Comparison of ENCODE assay signal across 8 cellular contexts in the genomic region with DNA sequence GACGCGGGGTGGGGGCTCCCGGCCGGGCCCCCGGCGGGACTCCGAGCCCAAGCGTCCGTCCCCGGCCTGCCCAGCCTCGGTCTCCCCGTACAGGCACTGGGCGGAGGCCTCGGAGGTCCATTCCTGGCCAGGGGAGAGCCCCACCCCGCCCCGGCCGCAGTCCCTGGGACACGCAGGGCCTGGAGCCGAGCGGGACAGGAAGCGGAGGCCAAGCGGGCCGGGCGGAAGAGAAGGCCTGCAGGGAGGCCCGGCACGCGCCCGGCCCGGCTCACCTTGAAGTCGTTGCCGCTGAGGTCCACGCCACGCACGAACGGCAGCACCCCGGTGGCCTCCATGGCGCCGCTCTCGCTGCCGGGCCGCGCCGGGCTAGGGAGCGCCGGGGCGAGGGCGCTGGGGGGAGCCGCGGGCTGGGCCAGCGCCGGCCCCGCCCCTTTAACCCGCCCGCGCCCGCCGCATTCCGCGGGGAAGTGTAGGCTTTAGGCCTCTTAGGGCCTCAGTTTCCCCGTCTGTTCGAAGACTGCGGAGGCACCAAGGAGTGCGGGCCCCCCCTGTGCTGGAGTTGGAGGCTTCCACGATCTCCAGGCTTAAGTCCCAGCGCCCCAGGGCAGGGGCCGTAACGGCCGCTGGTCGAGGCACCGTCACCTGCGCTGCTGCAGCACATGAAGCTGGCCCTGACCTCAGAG. TPM values are rescaled to one million over a fixed set of nuclear protein-coding genes. Genes with fewer than 3 reads are reported as not detected.
DNase-seq lines count a peak whose midpoint lies in the region; ATAC-seq and TF ChIP-seq lines count a peak whose summit lies in the region.

A gene (minus strand): TSS at position 383 of the 683 bp plus-strand sequence. CDS start 48 bp downstream, at position 335.

- DNase-seq in BJ (ENCODE audit: low read depth) (no peak), NB4 (ENCODE audit: low read depth) (peak; percentile 62), lung microvascular endothelial cell (ENCODE audit: low read depth in 2 of 2) (peak; percentile 37 to 61)
- peak; percentile 36 to 49 (median 41) for DNase-seq in effector memory CD8-positive, alpha-beta T cell
- peak; percentile 31 to 55 (median 37) for DNase-seq in stimulated activated CD4-positive, alpha-beta T cell treated with anti-CD3 and anti-CD28 coated beads, TNF-alpha, amount 100 ng/mL, for 24 hours (ENCODE audit: low read depth in 3 of 3)

- no peaks in the 10 kb centered on the region for H3K27me3 Mint-ChIP-seq in effector memory CD8-positive, alpha-beta T cell

- TF ChIP-seq POLR2A in NB4 (IDR thresholded peaks at IDR 0.05; ENCODE audit: extremely low read depth, insufficient read length), result peak; percentile 71

- CTCF ChIA-PET in BJ (lab: Yijun Ruan, JAX), result no interaction called here
- CTCF ChIA-PET in activated CD8-positive, alpha-beta memory T cell treated with anti-CD3 and anti-CD28 coated beads for 36 hours (lab: Charles Lee), result interaction anchor here (1.1 kb wide), 1 partner anchor 10 kb away, joined by 4 read pairs; no protein-coding TSS in a partner anchor

- H3K27ac Mint-ChIP-seq in effector memory CD8-positive, alpha-beta T cell, result peak within 1 kb of the TSS; percentile 94 to 96

- H3K4me3 Mint-ChIP-seq in effector memory CD8-positive, alpha-beta T cell, result peak within 1 kb of the TSS; percentile 98 to 99

- H3K36me3 ChIP-seq in BJ (ENCODE audit: control insufficient read depth, insufficient read depth, low read length), result peaks cover 35% of the 10 kb centered on the region

- ATAC-seq in GM19463 (IDR thresholded peaks at IDR 0.05; ENCODE audit: unreplicated experiment) (peak; percentile 26), HG02852 (IDR thresholded peaks at IDR 0.05; ENCODE audit: unreplicated experiment) (no peak)
- peak; percentile 43 for ATAC-seq in effector memory CD8-positive, alpha-beta T cell (replicated peaks)

- no peaks in the 10 kb centered on the region for H3K27me3 ChIP-seq in BJ (ENCODE audit: control insufficient read depth, insufficient read depth, low read length)

- no peak for TF ChIP-seq CTCF in BJ (IDR thresholded peaks at IDR 0.05; ENCODE audit: insufficient read depth, low read depth, low read length)
- no peak for TF ChIP-seq CTCF in NB4 (IDR thresholded peaks at IDR 0.05; ENCODE audit: low read depth, low read length)

- H3K4me3 ChIP-seq in BJ (ENCODE audit: low read depth, low read length), result peak within 1 kb of the TSS; percentile 90
- peak within 1 kb of the TSS; percentile 67 for H3K4me3 ChIP-seq in NB4 (ENCODE audit: low read depth, low read length)

- H3K9me3 Mint-ChIP-seq in effector memory CD8-positive, alpha-beta T cell, result no peaks in the 10 kb centered on the region

- H3K36me3 Mint-ChIP-seq in effector memory CD8-positive, alpha-beta T cell (ENCODE audit: insufficient read depth), result peaks cover 23% of the 10 kb centered on the region

- POLR2A ChIA-PET in BJ (lab: Charles Lee), result no interaction called here
- POLR2A ChIA-PET in activated CD8-positive, alpha-beta memory T cell treated with anti-CD3 and anti-CD28 coated beads for 36 hours (lab: Charles Lee), result interaction anchor here (0.7 kb wide), 2 partner anchors 56 to 635 kb away, joined by 3 to 4 read pairs; a partner anchor contains a TSS

- H3K4me1 Mint-ChIP-seq in effector memory CD8-positive, alpha-beta T cell (ENCODE audit: low read depth in 2 of 2), result peaks cover 32 to 44% of the 10 kb centered on the region in 2 donors

RNA-seq across cellular contexts. Expression of the gene that starts here (rescaled TPM):
- 263 and 425 TPM in 2 replicates for polyA plus RNA-seq in BJ (2011; rRNA removed)
- polyA minus RNA-seq in BJ (2011; rRNA and poly(A)+ RNA removed), result 320 and 552 TPM in 2 replicates
- 100 to 1,000 TPM; 264 to 279 TPM for total RNA-seq in activated CD8-positive, alpha-beta memory T cell treated with anti-CD3 and anti-CD28 coated beads for 36 hours
- 247 and 272 TPM in 2 replicates for total RNA-seq in lung microvascular endothelial cell
